In genomic region chr2:28415715-28416114, GRCh38 we compare ENCODE assay signal across 1 cellular context.
TF ChIP-seq lines count a peak whose summit lies in the region.

No MANE protein-coding gene starts in this region.

TF ChIP-seq in HepG2, 621 proteins besides CTCF, POLR2A, EP300 and RAD21:
- no peak for TF ChIP-seq SMAD9 (CRISPR knock-in tag; IDR thresholded peaks at IDR 0.05)
- TF ChIP-seq KDM3A (CRISPR knock-in tag; IDR thresholded peaks at IDR 0.05; ENCODE audit: low read depth): no peak
- 0 out of 2 replicates have a peak, but pooled peaks have one; percentile 29 for TF ChIP-seq ZFP36L1 (CRISPR knock-in tag; IDR thresholded peaks at IDR 0.05)
